ENCODE assay signal across 10 cellular contexts in the genomic region with DNA sequence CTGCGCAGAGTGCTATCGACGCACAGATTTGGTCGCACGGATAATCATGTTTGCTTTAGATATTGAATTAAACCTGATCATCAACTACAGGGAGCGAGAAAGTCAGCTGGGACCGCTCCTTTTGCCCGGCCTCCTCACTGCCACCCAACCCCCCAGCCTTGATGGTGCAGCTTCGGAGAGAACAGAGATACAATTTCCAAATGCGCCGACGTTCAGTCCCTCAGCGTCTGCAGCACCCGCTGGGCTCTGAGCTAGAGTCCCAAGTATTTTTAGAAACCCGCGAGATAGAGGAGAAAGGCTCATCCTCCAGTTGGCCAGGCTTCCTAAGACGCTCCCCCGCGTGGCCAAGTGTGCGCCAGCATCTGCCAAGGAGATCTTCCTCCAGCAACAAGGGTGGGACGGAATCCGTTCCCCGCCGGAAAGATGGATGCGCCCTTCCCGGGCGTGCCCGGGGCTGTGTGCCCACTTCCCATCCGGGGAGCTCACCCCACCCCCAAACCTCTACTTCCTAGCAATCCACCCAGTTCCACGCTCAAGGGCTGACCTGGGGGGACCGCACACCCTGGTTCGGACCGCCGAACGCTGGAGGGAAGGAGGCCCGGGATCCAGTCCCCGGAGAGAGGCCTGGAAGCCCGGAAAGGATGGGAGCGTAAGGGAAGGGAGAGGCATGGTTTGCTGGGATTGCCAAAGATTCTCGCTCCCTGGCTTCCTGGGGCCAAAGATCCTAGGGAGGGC. TPM values are rescaled to one million over a fixed set of nuclear protein-coding genes. Genes with fewer than 3 reads are reported as not detected.
DNase-seq lines count a peak whose midpoint lies in the region; ATAC-seq, FAIRE-seq and TF ChIP-seq lines count a peak whose summit lies in the region.
"Had no signal": no experiment of that assay in that cellular context is flagged by ENCODE, and none has a peak within 500 bp of the region (broad histone marks: within the 10 kb centered on the region; RNA-seq: fewer than 3 reads in every experiment).

No MANE protein-coding gene starts in this region.

- POLR2A ChIA-PET in GM12878 (lab: Charles Lee) = no interaction called here

- peak overlapping the region; percentile 30 for H3K9ac ChIP-seq in GM23248
- H3K9ac ChIP-seq in GM12878 (ENCODE audit: control insufficient read depth, insufficient read depth, low read length) = no peak overlapping the region

- H3K9me2 ChIP-seq in GM23248 (ENCODE audit: insufficient read depth) = no peaks in the 10 kb centered on the region

- 2 to 3% methylated on average over 39 to 40 of the region's 40 CpGs for WGBS in GM23248 (ENCODE audit: low coverage in 1 of 2, low lambda C conversion rate in 2 of 2, missing lambda C conversion rate in 2 of 2), 2 experiments
- WGBS in GM12878 (ENCODE audit: insufficient coverage, insufficient replicate concordance, low lambda C conversion rate, missing lambda C conversion rate) = 45% methylated on average over 38 of the region's 40 CpGs
- 0 to 1% methylated on average over 25 to 29 of the region's 40 CpGs for WGBS in mesodermal cell (ENCODE audit: insufficient coverage in 2 of 2), 2 experiments

- H4K20me1 ChIP-seq in GM23248 (ENCODE audit: insufficient read depth) = no peaks in the 10 kb centered on the region
- H4K20me1 ChIP-seq in GM12878 (ENCODE audit: control insufficient read depth, insufficient read depth) = no peaks in the 10 kb centered on the region

- peak overlapping the region; percentile 72 for H2AFZ ChIP-seq in GM23248
- no peak overlapping the region for H2AFZ ChIP-seq in GM12878 (ENCODE audit: control insufficient read depth, low read depth, low read length)

- no peaks in the 10 kb centered on the region for H3F3A ChIP-seq in GM23248 (ENCODE audit: insufficient read depth)

- H3K9me3 ChIP-seq in GM23248 (ENCODE audit: low read depth) (no peaks in the 10 kb centered on the region), GM12878 (replicated peaks; ENCODE audit: control insufficient read depth, insufficient read depth, low read length) (no peaks in the 10 kb centered on the region; the same call in 2 of the 3 replicates), mesodermal cell (ENCODE audit: control insufficient read depth, low read length) (no peaks in the 10 kb centered on the region)
- H3K9me3 ChIP-seq: SJSA1 had no signal

- RAD21 ChIA-PET in GM12878 (lab: Charles Lee; ENCODE audit: unreplicated experiment) = interaction anchor here (1.3 kb wide), 1 partner anchor 274 kb away, joined by 5 read pairs; no protein-coding TSS in a partner anchor

- peak overlapping the region; percentile 75 for H3K4me2 ChIP-seq in GM23248 (ENCODE audit: unreplicated experiment)
- H3K4me2 ChIP-seq in GM12878 (ENCODE audit: control insufficient read depth, insufficient read depth) = peak overlapping the region; percentile 42; the same call in 1 of the 2 replicates

- no peaks in the 10 kb centered on the region for H3K36me3 ChIP-seq in GM23248 (ENCODE audit: low read depth)
- H3K36me3 ChIP-seq in GM12878 (ENCODE audit: control insufficient read depth in 2 of 2, insufficient read depth in 2 of 2, low read length in 1 of 2) = no peaks in the 10 kb centered on the region
- no peaks in the 10 kb centered on the region for H3K36me3 ChIP-seq in mesodermal cell (ENCODE audit: control insufficient read depth, insufficient read depth, low read length)

- TF ChIP-seq EP300 in GM12878 (IDR thresholded peaks at IDR 0.05; ENCODE audit: borderline replicate concordance in 1 of 2, control insufficient read depth in 1 of 2, low read depth in 2 of 2, low read length in 2 of 2) = no peak

- H3K27me3 ChIP-seq in GM23248 (replicated peaks; ENCODE audit: insufficient read depth) (peaks cover 82% of the 10 kb centered on the region), GM12878 (replicated peaks in 1 of 2; ENCODE audit: control insufficient read depth in 2 of 2, insufficient read depth in 2 of 2, low read length in 1 of 2) (peaks cover 17 to 43% of the 10 kb centered on the region in 2 experiments)
- H3K27me3 ChIP-seq: SJSA1 had no signal

- CTCF ChIA-PET in GM12878 (lab: Yijun Ruan, JAX) = interaction anchor here (1.4 to 4.2 kb wide), 2 partner anchors 62 to 274 kb away, joined by 3 to 31 read pairs; no protein-coding TSS in a partner anchor

- in situ Hi-C loops in ACHN (cut with HindIII; ENCODE audit: low pct_ligation_motif_present, low pct_unique_long_range_greater_than_20kb, low sequenced_read_pairs) = no loop called here
- in situ Hi-C loops in GM23248 (cut with MboI) = loop anchor here (10.0 kb wide), 2 partner anchors 275 to 665 kb away; no protein-coding TSS in a partner anchor
- in situ Hi-C loops in GM12878 (cut with MboI) = loop anchor here (10.0 kb wide), 1 partner anchor 465 kb away; no protein-coding TSS in a partner anchor

- no peak for TF ChIP-seq RAD21 in GM12878 (IDR thresholded peaks at IDR 0.05; ENCODE audit: insufficient read depth, low read depth, low read length)

- TF ChIP-seq CTCF in GM12878 (IDR thresholded peaks at IDR 0.05 in 2 of 3, conservative IDR thresholded peaks at IDR 0.05 in 1 of 3; ENCODE audit: control insufficient read depth in 2 of 3, extremely low read depth in 1 of 3, insufficient read depth in 1 of 3, low read depth in 3 of 3, low read length in 3 of 3) = no peak

- H3K79me2 ChIP-seq in GM23248 (ENCODE audit: insufficient read depth) (no peaks in the 10 kb centered on the region), GM12878 (ENCODE audit: control insufficient read depth, insufficient read depth, low read length) (no peaks in the 10 kb centered on the region)

- FAIRE-seq in GM12878 (lab: Jason Lieb, UNC) = no peak
- no peak for FAIRE-seq in GM12891 (lab: Jason Lieb, UNC)

- intact Hi-C loops in GM12878 (cut with micrococcal nuclease; ENCODE audit: unreplicated experiment) = loop anchor here (10.0 kb wide), 2 partner anchors 115 to 845 kb away; partner anchors contain the start of gene NKX2-4

- no peak for ATAC-seq in GM12878

- peaks cover 3% of the 10 kb centered on the region; the same call in 1 of the 2 replicates for H3K4me1 ChIP-seq in GM23248 (ENCODE audit: insufficient read depth)
- no peaks in the 10 kb centered on the region; the same call in 1 of the 2 replicates for H3K4me1 ChIP-seq in GM12878 (ENCODE audit: control insufficient read depth, insufficient read depth, low read length)
- peaks cover 17% of the 10 kb centered on the region for H3K4me1 ChIP-seq in mesodermal cell (ENCODE audit: control insufficient read depth, insufficient read depth, low read length, poor library complexity, severe bottlenecking)

- DNase-seq in ACHN (peak; percentile 79), GM23248 (peak; percentile 75), GM12878 (ENCODE audit: low read depth, low spot score) (no peak), cerebellum (ENCODE audit: low spot score) (no peak), GM12891 (ENCODE audit: insufficient read length, low spot score) (no peak), NCI-H146 treated with DMSO at 0.1 percent for 48 hours (lab: John Stamatoyannopoulos, UW; ENCODE audit: unreplicated experiment) (no peak), HuH-7 (ENCODE audit: low spot score) (no peak)

- no peak overlapping the region for H3K27ac ChIP-seq in GM23248
- no peak overlapping the region for H3K27ac ChIP-seq in GM12878 (ENCODE audit: control insufficient read depth, insufficient read depth)
- no peak overlapping the region for H3K27ac ChIP-seq in mesodermal cell (ENCODE audit: low read depth, low read length, severe bottlenecking)
- H3K27ac ChIP-seq: SJSA1 had no signal

- H3K4me3 ChIP-seq in GM23248 = peak overlapping the region; percentile 68
- H3K4me3 ChIP-seq in GM12878 = no peak overlapping the region; the same call in 1 of the 2 replicates
- H3K4me3 ChIP-seq in mesodermal cell (ENCODE audit: extremely low read depth, insufficient read depth, low read length, poor library complexity, severe bottlenecking) = peak overlapping the region; percentile 3
- H3K4me3 ChIP-seq: SJSA1 had no signal

- SMC1A ChIA-PET in GM12878 (lab: Charles Lee; ENCODE audit: uncharacterized antibody, unreplicated experiment) = no interaction called here

- no TSS peak for BruUV-seq in GM12878 (replicated peaks; lab: Mats Ljungman, UMichigan)

- no peak for TF ChIP-seq POLR2A in GM12878 (IDR thresholded peaks at IDR 0.05; ENCODE audit: low read depth, low read length)
- no peak for TF ChIP-seq POLR2A in GM12891 (IDR thresholded peaks at IDR 0.05; ENCODE audit: low read depth, low read length)

TF ChIP-seq in GM12891, 5 proteins besides CTCF, POLR2A, EP300 and RAD21:
- no peak for TF ChIP-seq TAF1 (IDR thresholded peaks at IDR 0.05; ENCODE audit: low read depth, low read length)
- TF ChIP-seq POU2F2 (IDR thresholded peaks at IDR 0.05; ENCODE audit: low read depth, low read length) = no peak
- no peak for TF ChIP-seq SPI1 (IDR thresholded peaks at IDR 0.05; ENCODE audit: low read depth, low read length)
- TF ChIP-seq POLR2AphosphoS5 (IDR thresholded peaks at IDR 0.05; ENCODE audit: low read depth, low read length) = no peak
- no peak for TF ChIP-seq PAX5 (IDR thresholded peaks at IDR 0.05; ENCODE audit: insufficient read depth, low read length, severe bottlenecking)

RNA-seq across cellular contexts. Expression of gene NKX2-2, which starts 4.1 kb away (rescaled TPM):
- not detected in 2 replicates for total RNA-seq in GM23248 (2014; rRNA removed; shearing (Covaris generic))
- not detected in 2 replicates for polyA plus RNA-seq in GM23248 (2016; fragmentation: Nextera tagmentation; extraction: Ambion mirVana)
- total RNA-seq in GM12878 (2013; cell fraction: nucleolus; rRNA removed) = not detected in 2 replicates
- total RNA-seq in GM12878 (2014; rRNA removed) = not detected in 2 replicates
- not detected in 2 replicates for total RNA-seq in GM12878 (2014; rRNA removed; fragmentation: Illumina TruSeq; extraction: Trizol)
- total RNA-seq in GM12878 (2021) = not detected in 2 replicates
- not detected for polyA plus RNA-seq in GM12878 (2011; ENCODE audit: low read depth)
- polyA plus RNA-seq in GM12878 (2011; rRNA removed) = not detected in 2 replicates
- polyA plus RNA-seq in GM12878 (2011; cell fraction: cytosol; rRNA removed) = not detected in 2 replicates
- polyA plus RNA-seq in GM12878 (2011; cell fraction: nucleus; rRNA removed) = not detected in 2 replicates
- not detected in 2 replicates for polyA plus RNA-seq in GM12878 (2012)
- not detected in 2 replicates for polyA plus RNA-seq in GM12878 (2014; fragmentation: Illumina TruSeq; extraction: Trizol)
- not detected for polyA plus RNA-seq in GM12878 (2014; fragmentation: Nextera tagmentation; extraction: Ambion mirVana)
- not detected in 2 replicates for polyA plus RNA-seq in GM12878 (2014; rRNA removed)
- not detected for polyA plus RNA-seq in GM12878 (2016; fragmentation: Nextera tagmentation; extraction: Ambion mirVana)
- polyA minus RNA-seq in GM12878 (2011; rRNA and poly(A)+ RNA removed) = not detected in 2 replicates
- not detected in 2 replicates for polyA minus RNA-seq in GM12878 (2011; cell fraction: cytosol; rRNA and poly(A)+ RNA removed)
- polyA minus RNA-seq in GM12878 (2011; cell fraction: nucleus; rRNA and poly(A)+ RNA removed) = not detected in 2 replicates
- polyA plus RNA-seq in mesodermal cell (2013, experiment 1 of 2) = not detected
- not detected for polyA plus RNA-seq in mesodermal cell (2013, experiment 2 of 2)
- 2.4 TPM for total RNA-seq in cerebellum
- polyA plus RNA-seq in GM12891 (2012; ENCODE audit: low read depth, missing spikeins) = not detected
- total RNA-seq: liver had no signal
- polyA plus RNA-seq: liver had no signal

Comparison
In these comparisons a context has a peak if more than half of its experiments do, and no peak if none do; other contexts are left out.
1. DNase-seq: peak in ACHN (single experiment) and GM23248 (single experiment); none in GM12878 (single experiment), cerebellum (single experiment), GM12891 (single experiment), NCI-H146 treated with DMSO at 0.1 percent for 48 hours (single experiment) and HuH-7 (single experiment).